ENCODE assay signal across 26 cellular contexts in the genomic region with DNA sequence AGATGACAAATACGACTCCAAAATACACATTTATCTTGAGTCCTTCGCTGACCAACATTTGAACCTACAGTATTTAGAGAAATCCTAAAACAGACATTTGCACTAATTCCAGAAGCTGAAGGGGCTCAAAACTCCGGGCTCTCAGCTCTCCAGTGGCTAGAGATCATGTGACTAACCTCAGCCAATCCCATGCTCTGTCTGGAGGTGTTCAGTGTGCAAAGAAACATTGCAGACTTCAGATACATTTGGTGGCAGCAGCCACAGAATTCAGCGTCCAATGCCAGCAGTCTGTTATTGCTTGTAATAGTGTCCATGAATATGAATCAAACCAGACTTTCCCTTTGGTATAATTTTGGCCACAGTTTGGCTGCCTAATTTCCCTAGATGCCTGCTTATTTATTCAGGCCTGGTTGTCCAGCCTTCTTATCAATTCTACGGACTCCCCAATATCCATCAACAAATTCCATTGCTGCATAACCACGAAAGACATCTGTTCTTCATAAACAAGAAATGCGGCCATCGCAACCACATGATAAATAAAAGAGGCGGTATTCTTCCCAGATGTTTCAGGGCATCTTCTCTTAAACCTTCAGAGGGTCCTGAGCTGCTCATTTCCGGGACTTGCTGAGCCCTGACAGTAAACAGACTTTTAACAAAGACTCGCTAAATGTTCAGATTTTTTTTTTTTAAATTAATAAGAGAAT. TPM values are rescaled to one million over a fixed set of nuclear protein-coding genes. Genes with fewer than 3 reads are reported as not detected.
"Had no signal": no experiment of that assay in that cellular context is flagged by ENCODE, and none has a peak within 500 bp of the region (broad histone marks: within the 10 kb centered on the region; RNA-seq: fewer than 3 reads in every experiment).

No MANE protein-coding gene starts in this region.

- H3K4me3 Mint-ChIP-seq: activated CD4-positive, alpha-beta memory T cell treated with anti-CD3 and anti-CD28 coated beads, Interleukin-2, amount 10 ng/mL, durations not matched to agents 7 days and 5 days; activated CD8-positive, alpha-beta memory T cell treated with anti-CD3 and anti-CD28 coated beads, Interleukin-2, amount 10 ng/mL, durations not matched to agents 7 days and 5 days; activated naive CD8-positive, alpha-beta T cell treated with anti-CD3 and anti-CD28 coated beads, Interleukin-2, amount 10 ng/mL, durations not matched to agents 7 days and 5 days; endodermal cell; nephron had no signal

- DNase-seq: activated CD4-positive, alpha-beta memory T cell treated with anti-CD3 and anti-CD28 coated beads, Interleukin-2, amount 10 ng/mL, durations not matched to agents 7 days and 5 days; activated CD4-positive, alpha-beta T cell treated with anti-CD3 and anti-CD28 coated beads for 4 hours; activated CD8-positive, alpha-beta memory T cell treated with anti-CD3 and anti-CD28 coated beads, Interleukin-2, amount 10 ng/mL, durations not matched to agents 7 days and 5 days; activated naive CD4-positive, alpha-beta T cell treated with Interleukin-2 at 50 U/mL for 16 hours; activated naive CD8-positive, alpha-beta T cell treated with anti-CD3 and anti-CD28 coated beads, Interleukin-2, amount 10 ng/mL, durations not matched to agents 7 days and 5 days; activated T-cell treated with anti-CD3 and anti-CD28 coated beads, Interleukin-2, amount 50 U/mL, for 1 hour; amygdala; dorsolateral prefrontal cortex; endodermal cell; left lung; midbrain; occipital lobe; stimulated activated CD4-positive, alpha-beta T cell treated with anti-CD3 and anti-CD28 coated beads, Interleukin-2, amount 100 ng/mL, for 24 hours; stimulated activated naive CD8-positive, alpha-beta T cell treated with anti-CD3 and anti-CD28 coated beads, Interleukin-15, Interleukin-2, amounts not matched to agents 100 U/mL and 50 U/mL, for 24 hours; substantia nigra had no signal

- H3K27ac Mint-ChIP-seq: activated CD4-positive, alpha-beta memory T cell treated with anti-CD3 and anti-CD28 coated beads, Interleukin-2, amount 10 ng/mL, durations not matched to agents 7 days and 5 days; activated CD8-positive, alpha-beta memory T cell treated with anti-CD3 and anti-CD28 coated beads, Interleukin-2, amount 10 ng/mL, durations not matched to agents 7 days and 5 days; activated naive CD8-positive, alpha-beta T cell treated with anti-CD3 and anti-CD28 coated beads, Interleukin-2, amount 10 ng/mL, durations not matched to agents 7 days and 5 days; activated T-helper 2 cell treated with anti-CD3 and anti-CD28 coated beads, Interferon-gamma antibody, Interleukin-2, Interleukin-4, amounts not matched to agents 10 μg/mL and 5 μg/mL and 100 μg/mL, durations not matched to agents 14 hours and 24 hours and 36 hours; endodermal cell; progenitor cell of endocrine pancreas had no signal

- ATAC-seq: activated CD8-positive, alpha-beta memory T cell treated with anti-CD3 and anti-CD28 coated beads, Interleukin-2, amount 10 ng/mL, durations not matched to agents 7 days and 5 days; left lung; stimulated activated naive CD8-positive, alpha-beta T cell treated with anti-CD3 and anti-CD28 coated beads, Interleukin-15, Interleukin-2, amounts not matched to agents 100 U/mL and 50 U/mL, for 24 hours had no signal

- H3K9me3 Mint-ChIP-seq: activated CD4-positive, alpha-beta memory T cell treated with anti-CD3 and anti-CD28 coated beads, Interleukin-2, amount 10 ng/mL, durations not matched to agents 7 days and 5 days; activated naive CD8-positive, alpha-beta T cell treated with anti-CD3 and anti-CD28 coated beads, Interleukin-2, amount 10 ng/mL, durations not matched to agents 7 days and 5 days; activated T-helper 2 cell treated with anti-CD3 and anti-CD28 coated beads, Interferon-gamma antibody, Interleukin-2, Interleukin-4, amounts not matched to agents 10 μg/mL and 5 μg/mL and 100 μg/mL, durations not matched to agents 14 hours and 24 hours and 36 hours; endodermal cell; nephron had no signal

- H3K4me1 ChIP-seq: left lung, tibial nerve had no signal

- H3K9me3 ChIP-seq: left lung, tibial nerve, vagina had no signal

- H3K27ac ChIP-seq: dorsolateral prefrontal cortex, left lung, tibial nerve, vagina had no signal

- H3K4me1 Mint-ChIP-seq: activated CD4-positive, alpha-beta memory T cell treated with anti-CD3 and anti-CD28 coated beads, Interleukin-2, amount 10 ng/mL, durations not matched to agents 7 days and 5 days; activated CD8-positive, alpha-beta memory T cell treated with anti-CD3 and anti-CD28 coated beads, Interleukin-2, amount 10 ng/mL, durations not matched to agents 7 days and 5 days; activated naive CD8-positive, alpha-beta T cell treated with anti-CD3 and anti-CD28 coated beads, Interleukin-2, amount 10 ng/mL, durations not matched to agents 7 days and 5 days; endodermal cell; nephron had no signal

- H3K4me3 ChIP-seq: dorsolateral prefrontal cortex, left lung, tibial nerve, vagina had no signal

- H3K27me3 ChIP-seq: tibial nerve, vagina had no signal

- H3K36me3 Mint-ChIP-seq: activated CD8-positive, alpha-beta memory T cell treated with anti-CD3 and anti-CD28 coated beads, Interleukin-2, amount 10 ng/mL, durations not matched to agents 7 days and 5 days; activated naive CD8-positive, alpha-beta T cell treated with anti-CD3 and anti-CD28 coated beads, Interleukin-2, amount 10 ng/mL, durations not matched to agents 7 days and 5 days had no signal

- FAIRE-seq: frontal cortex, TTC549 had no signal

- H3K36me3 ChIP-seq: left lung, tibial nerve, vagina had no signal

RNA-seq across cellular contexts. Expression of a gene that starts 14.5 kb away (rescaled TPM):
- total RNA-seq: activated CD4-positive, alpha-beta memory T cell treated with anti-CD3 and anti-CD28 coated beads, Interleukin-2, amount 10 ng/mL, durations not matched to agents 7 days and 5 days; activated CD8-positive, alpha-beta memory T cell treated with anti-CD3 and anti-CD28 coated beads, Interleukin-2, amount 10 ng/mL, durations not matched to agents 7 days and 5 days; activated T-helper 2 cell treated with anti-CD3 and anti-CD28 coated beads, Interferon-gamma antibody, Interleukin-2, Interleukin-4, amounts not matched to agents 10 μg/mL and 5 μg/mL and 100 μg/mL, durations not matched to agents 14 hours and 24 hours and 36 hours; cardiac septum; fibroblast of lung; lung microvascular endothelial cell; occipital lobe; progenitor cell of endocrine pancreas; T-helper 2 cell treated with Interferon-gamma antibody and Interleukin-4, amounts not matched to agents 100 ng/mL and 5 ng/mL, for 36 hours; tibial nerve had no signal
- polyA plus RNA-seq: fibroblast of lung had no signal
